26 cellular contexts compared by ENCODE assay signal in genomic region chr4:38987491-38987890, GRCh38. TPM values are rescaled to one million over a fixed set of nuclear protein-coding genes. Genes with fewer than 3 reads are reported as not detected.
DNase-seq lines count a peak whose midpoint lies in the region; ATAC-seq, FAIRE-seq and TF ChIP-seq lines count a peak whose summit lies in the region.
"Had no signal": no experiment of that assay in that cellular context is flagged by ENCODE, and none has a peak within 500 bp of the region (broad histone marks: within the 10 kb centered on the region; RNA-seq: fewer than 3 reads in every experiment).

No MANE protein-coding gene starts in this region.

- H3K9ac ChIP-seq in SK-N-SH = no peak overlapping the region
- H3K9ac ChIP-seq: parathyroid adenoma had no signal

- TF ChIP-seq RAD21 in SK-N-SH (IDR thresholded peaks at IDR 0.05; ENCODE audit: low read length) = no peak

- no peaks in the 10 kb centered on the region for H3K9me3 ChIP-seq in T-helper 17 cell (ENCODE audit: control insufficient read depth, low read length, poor library complexity, severe bottlenecking)
- no peaks in the 10 kb centered on the region for H3K9me3 ChIP-seq in SK-N-SH
- no peaks in the 10 kb centered on the region for H3K9me3 ChIP-seq in A673 (ENCODE audit: low read depth, low read length, poor library complexity, severe bottlenecking)
- H3K9me3 ChIP-seq: heart left ventricle, right lobe of liver had no signal

- intact Hi-C loops in A673 (cut with micrococcal nuclease; ENCODE audit: unreplicated experiment) = no loop called here

- no peak overlapping the region for H3K4me2 ChIP-seq in SK-N-SH

- peaks cover 45% of the 10 kb centered on the region for H3K4me1 Mint-ChIP-seq in T-helper 17 cell
- H3K4me1 Mint-ChIP-seq in stimulated activated effector memory CD8-positive, alpha-beta T cell treated with anti-CD3 and anti-CD28 coated beads, Interleukin-12 subunit alpha, Interleukin-12 subunit beta, amount 100 ng/mL, for 72 hours = peaks cover 13% of the 10 kb centered on the region

- TF ChIP-seq CTCF in SK-N-SH (IDR thresholded peaks at IDR 0.05) (no peak), A673 (conservative IDR thresholded peaks at IDR 0.05; ENCODE audit: low read depth, low read length) (no peak)

- BruUV-seq in A673 (replicated peaks; lab: Mats Ljungman, UMichigan) = no TSS peak

- H3K4me3 ChIP-seq in SK-N-SH (ENCODE audit: low read depth in 2 of 2, low read length in 1 of 2) (no peak overlapping the region), A673 (ENCODE audit: low read depth, low read length, poor library complexity, severe bottlenecking) (no peak overlapping the region)
- H3K4me3 ChIP-seq: heart left ventricle, right lobe of liver had no signal

- no peak for DNase-seq in activated naive CD4-positive, alpha-beta T cell treated with anti-CD3 and anti-CD28 coated beads, Interleukin-2, amount 50 U/mL, for 72 hours (ENCODE audit: low spot score in 2 of 2)
- DNase-seq in activated naive CD4-positive, alpha-beta T cell treated with Interleukin-2 at 50 U/mL for 16 hours = no peak
- DNase-seq in GM18507 (ENCODE audit: extremely low spot score, insufficient read length, low read depth) (no peak), T-helper 17 cell (no peak), SK-N-SH (no peak), A673 (ENCODE audit: low spot score) (no peak)
- DNase-seq in stimulated activated effector memory CD8-positive, alpha-beta T cell treated with anti-CD3 and anti-CD28 coated beads, Interleukin-12 subunit alpha, Interleukin-12 subunit beta, amount 100 ng/mL, for 72 hours (ENCODE audit: low spot score in 2 of 2) = no peak
- DNase-seq: activated CD8-positive, alpha-beta T cell treated with anti-CD3 and anti-CD28 coated beads for 36 hours; amniotic stem cell; CD8-positive, alpha-beta memory T cell; dermis blood vessel endothelial cell; DMS53; HCEC 1CT; heart left ventricle; NCI-H1105; NCI-H2107; NCI-H510A; nephron progenitor cell; right lobe of liver; stimulated activated CD4-positive, alpha-beta T cell treated with anti-CD3 and anti-CD28 coated beads, Interleukin-15, amount 100 ng/mL, for 24 hours had no signal

- no peak overlapping the region for H2AFZ ChIP-seq in SK-N-SH (ENCODE audit: low read depth)
- H2AFZ ChIP-seq: parathyroid adenoma had no signal

- CTCF ChIA-PET in SK-N-SH (lab: Yijun Ruan, JAX) (interaction anchor here (0.9 to 2.1 kb wide), 3 partner anchors 10 to 148 kb away, joined by 3 to 9 read pairs (median 4); no protein-coding TSS in a partner anchor), A673 (lab: Charles Lee) (no interaction called here)

- H3K9me2 ChIP-seq in SK-N-SH = no peaks in the 10 kb centered on the region

- H3K27ac ChIP-seq in SK-N-SH (ENCODE audit: low read depth in 2 of 2, low read length in 1 of 2) = no peak overlapping the region
- H3K27ac ChIP-seq in A673 (ENCODE audit: low read depth, low read length, poor library complexity, severe bottlenecking) = no peak overlapping the region
- H3K27ac ChIP-seq: heart left ventricle, parathyroid adenoma, right lobe of liver, RWPE1 had no signal

- peaks cover 0 to 3% of the 10 kb centered on the region in 2 donors for H3K9me3 Mint-ChIP-seq in activated naive CD4-positive, alpha-beta T cell treated with anti-CD3 and anti-CD28 coated beads, Interleukin-2, amount 50 U/mL, for 72 hours
- H3K9me3 Mint-ChIP-seq in stimulated activated effector memory CD8-positive, alpha-beta T cell treated with anti-CD3 and anti-CD28 coated beads, Interleukin-12 subunit alpha, Interleukin-12 subunit beta, amount 100 ng/mL, for 72 hours = no peaks in the 10 kb centered on the region
- H3K9me3 Mint-ChIP-seq: activated CD8-positive, alpha-beta T cell treated with anti-CD3 and anti-CD28 coated beads for 36 hours; CD8-positive, alpha-beta memory T cell; mesothelial cell of epicardium; nephron progenitor cell had no signal

- no peaks in the 10 kb centered on the region for H3F3A ChIP-seq in SK-N-SH (replicated peaks; ENCODE audit: insufficient read depth)

- H3K27me3 Mint-ChIP-seq in T-helper 17 cell = no peaks in the 10 kb centered on the region
- H3K27me3 Mint-ChIP-seq: activated CD8-positive, alpha-beta T cell treated with anti-CD3 and anti-CD28 coated beads for 36 hours; CD8-positive, alpha-beta memory T cell had no signal

- peak overlapping the region in 1 of 2 donors; percentile 93 for H3K27ac Mint-ChIP-seq in activated naive CD4-positive, alpha-beta T cell treated with anti-CD3 and anti-CD28 coated beads, Interleukin-2, amount 50 U/mL, for 72 hours
- peak overlapping the region; percentile 0 for H3K27ac Mint-ChIP-seq in T-helper 17 cell
- no peak overlapping the region for H3K27ac Mint-ChIP-seq in stimulated activated effector memory CD8-positive, alpha-beta T cell treated with anti-CD3 and anti-CD28 coated beads, Interleukin-12 subunit alpha, Interleukin-12 subunit beta, amount 100 ng/mL, for 72 hours
- H3K27ac Mint-ChIP-seq: activated CD8-positive, alpha-beta T cell treated with anti-CD3 and anti-CD28 coated beads for 36 hours; mesothelial cell of epicardium; nephron progenitor cell had no signal

- TF ChIP-seq EP300 in SK-N-SH (IDR thresholded peaks at IDR 0.05; ENCODE audit: borderline replicate concordance in 1 of 2, low read depth in 1 of 2, low read length in 1 of 2) = no peak

- H3K27me3 ChIP-seq in SK-N-SH (ENCODE audit: insufficient read depth) = no peaks in the 10 kb centered on the region
- H3K27me3 ChIP-seq in A673 (replicated peaks; ENCODE audit: insufficient read depth, low read depth, low read length, poor library complexity) = no peaks in the 10 kb centered on the region
- H3K27me3 ChIP-seq: heart left ventricle, right lobe of liver had no signal

- H3K36me3 ChIP-seq in SK-N-SH (replicated peaks in 1 of 2; ENCODE audit: control insufficient read depth in 1 of 2, insufficient read depth in 2 of 2, low read length in 1 of 2) (no peaks in the 10 kb centered on the region), A673 (ENCODE audit: insufficient read depth, low read length, poor library complexity, severe bottlenecking) (no peaks in the 10 kb centered on the region)
- H3K36me3 ChIP-seq: heart left ventricle, right lobe of liver had no signal

- H3K4me3 Mint-ChIP-seq in T-helper 17 cell = no peak overlapping the region
- H3K4me3 Mint-ChIP-seq in stimulated activated effector memory CD8-positive, alpha-beta T cell treated with anti-CD3 and anti-CD28 coated beads, Interleukin-12 subunit alpha, Interleukin-12 subunit beta, amount 100 ng/mL, for 72 hours = no peak overlapping the region
- H3K4me3 Mint-ChIP-seq: activated CD8-positive, alpha-beta T cell treated with anti-CD3 and anti-CD28 coated beads for 36 hours; CD8-positive, alpha-beta memory T cell; mesothelial cell of epicardium; nephron progenitor cell had no signal

- no peaks in the 10 kb centered on the region for H4K20me1 ChIP-seq in SK-N-SH (ENCODE audit: insufficient read depth)

- peaks cover 8 to 38% of the 10 kb centered on the region in 2 donors for H3K36me3 Mint-ChIP-seq in activated naive CD4-positive, alpha-beta T cell treated with anti-CD3 and anti-CD28 coated beads, Interleukin-2, amount 50 U/mL, for 72 hours
- peaks cover 18% of the 10 kb centered on the region for H3K36me3 Mint-ChIP-seq in T-helper 17 cell (ENCODE audit: low read depth)
- H3K36me3 Mint-ChIP-seq in stimulated activated effector memory CD8-positive, alpha-beta T cell treated with anti-CD3 and anti-CD28 coated beads, Interleukin-12 subunit alpha, Interleukin-12 subunit beta, amount 100 ng/mL, for 72 hours = peaks cover 37% of the 10 kb centered on the region
- H3K36me3 Mint-ChIP-seq: mesothelial cell of epicardium had no signal

- FAIRE-seq in GM18507 (lab: Jason Lieb, UNC) = peak; percentile 57
- FAIRE-seq: endothelial cell of umbilical vein had no signal

- peak; percentile 42 to 64 for ATAC-seq in activated naive CD4-positive, alpha-beta T cell treated with anti-CD3 and anti-CD28 coated beads, Interleukin-2, amount 50 U/mL, for 72 hours
- ATAC-seq in T-helper 17 cell (peak; percentile 11), HG03039 (IDR thresholded peaks at IDR 0.05; ENCODE audit: unreplicated experiment) (no peak)
- peak; percentile 67 for ATAC-seq in stimulated activated effector memory CD8-positive, alpha-beta T cell treated with anti-CD3 and anti-CD28 coated beads, Interleukin-12 subunit alpha, Interleukin-12 subunit beta, amount 100 ng/mL, for 72 hours
- ATAC-seq: activated CD8-positive, alpha-beta T cell treated with anti-CD3 and anti-CD28 coated beads for 36 hours; heart left ventricle; left lobe of liver; right lobe of liver had no signal

- no peaks in the 10 kb centered on the region for H3K79me2 ChIP-seq in SK-N-SH (ENCODE audit: insufficient read depth)
- H3K79me2 ChIP-seq: parathyroid adenoma had no signal

- POLR2A ChIA-PET in SK-N-SH (lab: Yijun Ruan, JAX) = no interaction called here
- POLR2A ChIA-PET in A673 (lab: Charles Lee; ENCODE audit: low non-redundant PET) = no interaction called here

- H3K4me1 ChIP-seq in SK-N-SH (ENCODE audit: control insufficient read depth in 1 of 2, insufficient read depth in 2 of 2, low read depth in 1 of 2, low read length in 1 of 2) = peaks cover 6 to 8% of the 10 kb centered on the region in 2 experiments; a peak in 3 of 4 replicates
- H3K4me1 ChIP-seq in A673 (ENCODE audit: insufficient read depth, low read length, poor library complexity, severe bottlenecking) = peaks cover 21% of the 10 kb centered on the region
- H3K4me1 ChIP-seq: parathyroid adenoma had no signal

TF ChIP-seq in SK-N-SH, 30 proteins besides CTCF, POLR2A, EP300 and RAD21 (continues in another document):
- TF ChIP-seq ELF1 (IDR thresholded peaks at IDR 0.05) (no peak), EZH2phosphoT487 (IDR thresholded peaks at IDR 0.05; ENCODE audit: borderline replicate concordance, low read depth) (no peak), TAF1 (IDR thresholded peaks at IDR 0.05; ENCODE audit: borderline replicate concordance, low read depth, low read length) (no peak), IRF3 (IDR thresholded peaks at IDR 0.05; ENCODE audit: low read depth, low read length) (no peak), FOXJ3 (CRISPR knock-in tag; IDR thresholded peaks at IDR 0.05) (no peak), MXI1 (IDR thresholded peaks at IDR 0.05; ENCODE audit: low read depth, low read length) (no peak)

RNA-seq across cellular contexts. Expression of gene TMEM156, which starts 44.7 kb away (rescaled TPM):
- total RNA-seq in activated naive CD4-positive, alpha-beta T cell treated with anti-CD3 and anti-CD28 coated beads, Interleukin-2, amount 50 U/mL, for 72 hours = 10 to 100 TPM; 13.8 to 24.0 TPM
- total RNA-seq in T-helper 17 cell (10 to 100 TPM; 25.6 to 30.2 TPM), A673 (2021) (not detected in 2 replicates)
- 0.13 and 0.15 TPM in 2 replicates for polyA plus RNA-seq in SK-N-SH (2012; rRNA removed)
- polyA plus RNA-seq in SK-N-SH (2012; cell fraction: cytosol; rRNA removed) = 0.05 and 0.28 TPM in 2 replicates
- polyA plus RNA-seq in SK-N-SH (2012; cell fraction: nucleus; rRNA removed) = 0.14 TPM in 1 of 2 replicates, not detected in the other
- total RNA-seq: mesothelial cell of epicardium had no signal

Comparison
In these comparisons a context has a peak if more than half of its experiments do, and no peak if none do; other contexts are left out.
1. RNA of gene TMEM156, which starts 44.7 kb away (total RNA-seq): 25.6 to 30.2 TPM in T-helper 17 cell and 13.8 to 24.0 TPM in activated naive CD4-positive, alpha-beta T cell treated with anti-CD3 and anti-CD28 coated beads, Interleukin-2, amount 50 U/mL, for 72 hours; not detected in A673; every median in the first group is over 10 times any median in the second.